13 cellular contexts compared by ENCODE assay signal in genomic region chrX:3639236-3639635, GRCh38.
DNase-seq lines count a peak whose midpoint lies in the region; ATAC-seq, FAIRE-seq and TF ChIP-seq lines count a peak whose summit lies in the region.
"Had no signal": no experiment of that assay in that cellular context is flagged by ENCODE, and none has a peak within 500 bp of the region (broad histone marks: within the 10 kb centered on the region; RNA-seq: fewer than 3 reads in every experiment).

No MANE protein-coding gene starts in this region.

- peaks cover 42% of the 10 kb centered on the region for H3K36me3 Mint-ChIP-seq in endodermal cell (ENCODE audit: low read depth)

- H3K79me2 ChIP-seq in SK-N-SH (ENCODE audit: insufficient read depth) = no peaks in the 10 kb centered on the region
- H3K79me2 ChIP-seq in GM23248 (ENCODE audit: insufficient read depth) = no peaks in the 10 kb centered on the region

- no peak for TF ChIP-seq EP300 in SK-N-SH (IDR thresholded peaks at IDR 0.05; ENCODE audit: borderline replicate concordance in 1 of 2, low read depth in 1 of 2, low read length in 1 of 2)

- no peak overlapping the region for H3K27ac Mint-ChIP-seq in endodermal cell
- H3K27ac Mint-ChIP-seq: CD4-positive, alpha-beta T cell had no signal

- H3K9me3 Mint-ChIP-seq in endodermal cell = peaks cover 9% of the 10 kb centered on the region
- H3K9me3 Mint-ChIP-seq: CD4-positive, alpha-beta T cell had no signal

- H2AFZ ChIP-seq in SK-N-SH (ENCODE audit: low read depth) (no peak overlapping the region), GM23248 (no peak overlapping the region)

- H3K9me3 ChIP-seq in SK-N-SH (no peaks in the 10 kb centered on the region), endodermal cell (ENCODE audit: control insufficient read depth, low read length) (no peaks in the 10 kb centered on the region), GM23248 (ENCODE audit: low read depth) (no peaks in the 10 kb centered on the region)
- H3K9me3 ChIP-seq: HAP-1 had no signal

- no peak for TF ChIP-seq CTCF in SK-N-SH (IDR thresholded peaks at IDR 0.05)
- no peak for TF ChIP-seq CTCF in endodermal cell (conservative IDR thresholded peaks at IDR 0.05)

- no peaks in the 10 kb centered on the region for H3K27me3 Mint-ChIP-seq in endodermal cell (ENCODE audit: insufficient read depth)
- H3K27me3 Mint-ChIP-seq: CD4-positive, alpha-beta T cell had no signal

- H3K4me2 ChIP-seq in SK-N-SH (no peak overlapping the region), GM23248 (ENCODE audit: unreplicated experiment) (no peak overlapping the region)
- H3K4me2 ChIP-seq: KMS-11 had no signal

- in situ Hi-C loops in GM23248 (cut with MboI) = loop anchor here (25.0 kb wide), 1 partner anchor 302 kb away; the partner anchor contains the start of gene MXRA5

- H3K27me3 ChIP-seq in SK-N-SH (ENCODE audit: insufficient read depth) (no peaks in the 10 kb centered on the region), endodermal cell (ENCODE audit: control insufficient read depth, insufficient read depth, low read length, poor library complexity, severe bottlenecking) (no peaks in the 10 kb centered on the region), GM23248 (replicated peaks; ENCODE audit: insufficient read depth) (no peaks in the 10 kb centered on the region)

- POLR2A ChIA-PET in SK-N-SH (lab: Yijun Ruan, JAX) = no interaction called here

- H3K9me2 ChIP-seq in SK-N-SH (no peaks in the 10 kb centered on the region), GM23248 (ENCODE audit: insufficient read depth) (no peaks in the 10 kb centered on the region)

- TF ChIP-seq RAD21 in SK-N-SH (IDR thresholded peaks at IDR 0.05; ENCODE audit: low read length) = no peak

- CTCF ChIA-PET in SK-N-SH (lab: Yijun Ruan, JAX) = no interaction called here

- 46% methylated on average over 2 of the region's 2 CpGs for WGBS in SK-N-SH (ENCODE audit: low lambda C conversion rate)
- WGBS in endodermal cell (ENCODE audit: insufficient coverage in 1 of 2, insufficient read length in 1 of 2), 2 experiments = no CpG with 5 or more reads among the region's 2 CpGs
- no CpG with 5 or more reads among the region's 2 CpGs for WGBS in GM23248 (ENCODE audit: low coverage in 1 of 2, low lambda C conversion rate in 2 of 2, missing lambda C conversion rate in 2 of 2), 2 experiments

- no peak overlapping the region for H3K27ac ChIP-seq in SK-N-SH (ENCODE audit: low read depth in 2 of 2, low read length in 1 of 2)
- H3K27ac ChIP-seq in endodermal cell (ENCODE audit: low read depth, low read length) = no peak overlapping the region
- no peak overlapping the region for H3K27ac ChIP-seq in GM23248
- H3K27ac ChIP-seq: C4-2B, KMS-11 had no signal

- H3K4me1 ChIP-seq in SK-N-SH (ENCODE audit: control insufficient read depth in 1 of 2, insufficient read depth in 2 of 2, low read depth in 1 of 2, low read length in 1 of 2) (no peaks in the 10 kb centered on the region), endodermal cell (ENCODE audit: control insufficient read depth, insufficient read depth, low read length) (no peaks in the 10 kb centered on the region), GM23248 (ENCODE audit: insufficient read depth) (no peaks in the 10 kb centered on the region)
- H3K4me1 ChIP-seq: HAP-1 had no signal

- H4K20me1 ChIP-seq in SK-N-SH (ENCODE audit: insufficient read depth) = no peaks in the 10 kb centered on the region
- no peaks in the 10 kb centered on the region for H4K20me1 ChIP-seq in GM23248 (ENCODE audit: insufficient read depth)

- H3K9ac ChIP-seq in SK-N-SH (no peak overlapping the region), endodermal cell (ENCODE audit: extremely low read depth, low read length, poor library complexity, severe bottlenecking) (no peak overlapping the region), GM23248 (no peak overlapping the region)
- H3K9ac ChIP-seq: KMS-11 had no signal

- H3K4me3 ChIP-seq in SK-N-SH (ENCODE audit: low read depth in 2 of 2, low read length in 1 of 2) = no peak overlapping the region
- no peak overlapping the region for H3K4me3 ChIP-seq in endodermal cell (ENCODE audit: low read length)
- H3K4me3 ChIP-seq in GM23248 = no peak overlapping the region
- H3K4me3 ChIP-seq: HAP-1 had no signal

- H3F3A ChIP-seq in SK-N-SH (replicated peaks; ENCODE audit: insufficient read depth) (no peaks in the 10 kb centered on the region), GM23248 (ENCODE audit: insufficient read depth) (no peaks in the 10 kb centered on the region)

- peaks cover 11% of the 10 kb centered on the region for H3K4me1 Mint-ChIP-seq in endodermal cell

- H3K4me3 Mint-ChIP-seq in endodermal cell = no peak overlapping the region
- H3K4me3 Mint-ChIP-seq: CD4-positive, alpha-beta T cell had no signal

- DNase-seq in SK-N-SH (peak; percentile 28), HTR-8/SVneo (ENCODE audit: insufficient read length, low spot score) (peak; percentile 19), endodermal cell (peak; percentile 2), GM23248 (no peak), NCI-H146 treated with DMSO at 0.1 percent for 48 hours (lab: John Stamatoyannopoulos, UW; ENCODE audit: unreplicated experiment) (no peak), NCI-H1048 (lab: John Stamatoyannopoulos, UW) (no peak)
- DNase-seq: 8988T; CD4-positive, alpha-beta T cell had no signal

- no peak for ATAC-seq in SK-N-SH treated with all-trans-retinoic acid at 6 μM for 48 hours

- H3K36me3 ChIP-seq in SK-N-SH (replicated peaks in 1 of 2; ENCODE audit: control insufficient read depth in 1 of 2, insufficient read depth in 2 of 2, low read length in 1 of 2) = no peaks in the 10 kb centered on the region
- H3K36me3 ChIP-seq in endodermal cell (ENCODE audit: control insufficient read depth, insufficient read depth, low read length) = peaks cover 6% of the 10 kb centered on the region
- H3K36me3 ChIP-seq in GM23248 (ENCODE audit: low read depth) = no peaks in the 10 kb centered on the region

- peak; percentile 100 for FAIRE-seq in HTR-8/SVneo (lab: Jason Lieb, UNC)
- FAIRE-seq: G401.6 had no signal

TF ChIP-seq in SK-N-SH, 30 proteins besides CTCF, POLR2A, EP300 and RAD21 (continues in another document):
- TF ChIP-seq NFIC (IDR thresholded peaks at IDR 0.05; ENCODE audit: borderline replicate concordance) = no peak
- no peak for TF ChIP-seq USF2 (IDR thresholded peaks at IDR 0.05; ENCODE audit: borderline replicate concordance, low read depth, low read length)
- TF ChIP-seq ZBTB33 (IDR thresholded peaks at IDR 0.05; ENCODE audit: borderline replicate concordance, low read depth) = no peak
- TF ChIP-seq NRF1 (IDR thresholded peaks at IDR 0.05; ENCODE audit: low read depth, low read length) = no peak
- no peak for TF ChIP-seq TCF12 (IDR thresholded peaks at IDR 0.05)

TF ChIP-seq in SK-N-SH treated with all-trans-retinoic acid at 6 μM for 48 hours, 23 proteins besides CTCF, POLR2A, EP300 and RAD21:
- TF ChIP-seq CREB5 (CRISPR knock-in tag; IDR thresholded peaks at IDR 0.05; ENCODE audit: low read depth) (no peak), ARNTL (CRISPR knock-in tag; IDR thresholded peaks at IDR 0.05; ENCODE audit: borderline replicate concordance, low read depth) (no peak), ZNF8 (CRISPR knock-in tag; IDR thresholded peaks at IDR 0.05) (no peak), POU6F1 (CRISPR knock-in tag; IDR thresholded peaks at IDR 0.05; ENCODE audit: borderline replicate concordance, low read depth) (no peak)

Comparison
In these comparisons a context has a peak if more than half of its experiments do, and no peak if none do; other contexts are left out.
1. DNase-seq: peak in SK-N-SH (single experiment), HTR-8/SVneo (single experiment) and endodermal cell (single experiment); none in GM23248 (single experiment), NCI-H146 treated with DMSO at 0.1 percent for 48 hours (single experiment) and NCI-H1048 (single experiment).